In the genomic region with DNA sequence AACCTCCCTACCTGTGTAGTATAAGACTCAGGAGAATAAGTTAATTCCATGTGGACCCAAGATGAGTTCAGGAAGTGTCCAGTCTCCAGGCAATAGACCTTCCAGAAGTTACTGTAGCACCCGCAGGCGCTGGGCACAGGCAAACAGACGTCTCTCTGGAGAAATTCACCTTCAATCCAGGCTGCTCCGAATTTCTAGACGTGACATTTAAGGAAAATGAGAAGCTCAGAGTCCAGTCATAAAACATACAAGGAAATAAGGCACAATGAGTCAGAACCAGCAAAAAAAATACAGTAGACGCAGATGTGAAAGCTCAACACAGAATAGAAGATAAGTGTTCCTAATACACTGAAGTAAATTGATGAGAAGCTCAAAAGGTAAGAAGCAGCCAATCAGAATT, we compare ENCODE assay signal across 33 cellular contexts. TPM values are rescaled to one million over a fixed set of nuclear protein-coding genes. Genes with fewer than 3 reads are reported as not detected.
"Had no signal": no experiment of that assay in that cellular context is flagged by ENCODE, and none has a peak within 500 bp of the region (broad histone marks: within the 10 kb centered on the region; RNA-seq: fewer than 3 reads in every experiment).

No MANE protein-coding gene starts in this region.

- H3K4me3 ChIP-seq: dorsolateral prefrontal cortex, esophagus squamous epithelium, heart right ventricle, neural progenitor cell, psoas muscle, sigmoid colon, stomach, thyroid gland, vagina had no signal

- FAIRE-seq: endothelial cell of umbilical vein had no signal

- H3K36me3 ChIP-seq: neural progenitor cell had no signal

- H3K9me3 Mint-ChIP-seq: central memory CD8-positive, alpha-beta T cell; immature natural killer cell; naive thymus-derived CD4-positive, alpha-beta T cell; neural progenitor cell; stimulated activated naive B cell treated with anti-CD40 and anti-IgM and Interleukin-4, amounts not matched to agents 10 μg/mL and 1 μg/mL and 100 μg/mL, for 72 hours had no signal

- H3K27ac Mint-ChIP-seq: mesothelial cell of epicardium; naive thymus-derived CD4-positive, alpha-beta T cell; nephron; neural progenitor cell; stimulated activated naive B cell treated with anti-CD40 and anti-IgM and Interleukin-4, amounts not matched to agents 10 μg/mL and 1 μg/mL and 100 μg/mL, for 72 hours had no signal

- H2AFZ ChIP-seq: neural progenitor cell had no signal

- H3K27ac ChIP-seq: esophagus squamous epithelium, heart right ventricle, neural progenitor cell, psoas muscle, sigmoid colon, stomach, thyroid gland, vagina had no signal

- H3K4me1 ChIP-seq: esophagus squamous epithelium, heart right ventricle, neural progenitor cell, psoas muscle, sigmoid colon, stomach, thyroid gland, vagina had no signal

- H3K9me3 ChIP-seq: esophagus squamous epithelium, heart right ventricle, psoas muscle, sigmoid colon, stomach, thyroid gland, vagina had no signal

- H3K27me3 Mint-ChIP-seq: central memory CD8-positive, alpha-beta T cell; naive thymus-derived CD4-positive, alpha-beta T cell; stimulated activated naive B cell treated with anti-CD40 and anti-IgM and Interleukin-4, amounts not matched to agents 10 μg/mL and 1 μg/mL and 100 μg/mL, for 72 hours had no signal

- H3K4me1 Mint-ChIP-seq: mesothelial cell of epicardium, nephron, neural progenitor cell had no signal

- ATAC-seq: heart right ventricle; left lobe of liver; naive thymus-derived CD4-positive, alpha-beta T cell; psoas muscle; stimulated activated naive B cell treated with anti-CD40 and anti-IgM and Interleukin-4, amounts not matched to agents 10 μg/mL and 1 μg/mL and 100 μg/mL, for 72 hours had no signal

- DNase-seq: effector CD4-positive, alpha-beta T cell; erythroblast; esophagus squamous epithelium; foreskin melanocyte; glutamatergic neuron; heart right ventricle; hippocampal formation; immature natural killer cell; islet precursor cell; kidney glomerular epithelial cell; mesenchymal stem cell; naive thymus-derived CD4-positive, alpha-beta T cell; psoas muscle; right cardiac atrium; sigmoid colon; stimulated activated CD4-positive, alpha-beta T cell treated with anti-CD3 and anti-CD28 coated beads, Interleukin-4, amount 100 ng/mL, for 4 hours; stimulated activated naive B cell treated with anti-CD40 and anti-IgM and Interleukin-4, amounts not matched to agents 10 μg/mL and 1 μg/mL and 100 μg/mL, for 72 hours; stomach; thyroid gland had no signal

- H3K4me2 ChIP-seq: neural progenitor cell had no signal

- H3K27me3 ChIP-seq: dorsolateral prefrontal cortex, esophagus squamous epithelium, heart right ventricle, neural progenitor cell, sigmoid colon, stomach, thyroid gland, vagina had no signal

- H3K4me3 Mint-ChIP-seq: central memory CD8-positive, alpha-beta T cell; immature natural killer cell; mesothelial cell of epicardium; naive thymus-derived CD4-positive, alpha-beta T cell; nephron; neural progenitor cell; stimulated activated naive B cell treated with anti-CD40 and anti-IgM and Interleukin-4, amounts not matched to agents 10 μg/mL and 1 μg/mL and 100 μg/mL, for 72 hours had no signal

RNA-seq across cellular contexts. Expression of a gene that starts 59.9 kb away (rescaled TPM):
- total RNA-seq: endothelial cell of umbilical vein, left lobe of liver, lung microvascular endothelial cell, mucosa of gallbladder, osteocyte, psoas muscle, renal cortical epithelial cell, right cardiac atrium, skeletal muscle tissue, temporal lobe, vagina had no signal
- polyA plus RNA-seq: immature natural killer cell; naive thymus-derived CD4-positive, alpha-beta T cell; right cardiac atrium had no signal
